Comparison of ENCODE assay signal across 2 cellular contexts in genomic region chr6:62613920-62614319, GRCh38.
TF ChIP-seq lines count a peak whose summit lies in the region.

No MANE protein-coding gene starts in this region.

TF ChIP-seq in GM23338, 12 proteins besides CTCF, POLR2A, EP300 and RAD21 (continued from another document):
- TF ChIP-seq REST (IDR thresholded peaks at IDR 0.05; ENCODE audit: unreplicated experiment) (no peak), ZNF462 (CRISPR knock-in tag; IDR thresholded peaks at IDR 0.05) (no peak), CREB1 (CRISPR knock-in tag; IDR thresholded peaks at IDR 0.05; ENCODE audit: low read depth) (no peak), EZH2phosphoT487 (IDR thresholded peaks at IDR 0.05; ENCODE audit: unreplicated experiment) (no peak), POLR2AphosphoS5 (IDR thresholded peaks at IDR 0.05; ENCODE audit: low read depth) (no peak), JUNB (IDR thresholded peaks at IDR 0.05; ENCODE audit: unreplicated experiment) (no peak)

TF ChIP-seq in WTC11, 78 proteins besides CTCF, POLR2A, EP300 and RAD21 (continued from another document):
- no peak for TF ChIP-seq ATF3 (CRISPR knock-in tag; conservative IDR thresholded peaks at IDR 0.05)
- TF ChIP-seq STAT6 (CRISPR knock-in tag; conservative IDR thresholded peaks at IDR 0.05; ENCODE audit: low read depth): no peak
- TF ChIP-seq ZNF671 (CRISPR knock-in tag; IDR thresholded peaks at IDR 0.05): no peak
- TF ChIP-seq HMGA2 (CRISPR knock-in tag; IDR thresholded peaks at IDR 0.05): no peak
